In the genomic region with DNA sequence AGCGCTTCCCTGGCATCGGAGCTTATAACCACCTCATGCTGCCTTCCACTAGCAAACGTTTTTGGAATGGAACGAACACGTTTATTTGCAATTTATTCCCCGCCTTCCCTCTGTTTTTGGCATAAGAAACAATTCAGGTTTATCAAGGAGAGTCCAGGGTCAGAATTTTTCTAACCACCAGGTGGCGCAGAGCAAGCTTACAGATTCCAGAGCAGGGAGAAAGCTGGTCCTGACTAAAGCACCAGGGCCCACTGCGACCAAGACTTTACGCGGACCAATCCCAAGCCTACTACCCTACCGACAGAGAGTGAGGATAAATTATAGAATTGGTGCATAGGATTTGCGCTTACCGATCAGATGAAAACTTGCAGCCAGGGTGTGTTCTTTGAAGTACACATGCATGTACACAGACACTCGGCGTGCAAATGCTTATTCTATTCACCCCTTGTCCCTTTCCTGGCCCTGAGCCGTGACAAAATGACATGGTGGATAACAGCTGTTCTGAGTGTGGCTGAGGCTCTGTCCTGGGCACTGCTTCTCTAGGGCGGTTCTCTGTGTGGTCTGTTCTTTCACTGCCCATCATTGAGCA, we compare ENCODE assay signal across 9 cellular contexts. TPM values are rescaled to one million over a fixed set of nuclear protein-coding genes. Genes with fewer than 3 reads are reported as not detected.
DNase-seq lines count a peak whose midpoint lies in the region; ATAC-seq, FAIRE-seq and TF ChIP-seq lines count a peak whose summit lies in the region.
"Had no signal": no experiment of that assay in that cellular context is flagged by ENCODE, and none has a peak within 500 bp of the region (broad histone marks: within the 10 kb centered on the region; RNA-seq: fewer than 3 reads in every experiment).

No MANE protein-coding gene starts in this region.

- 30% methylated on average over 14 of the region's 17 CpGs for WGBS in mammary epithelial cell (ENCODE audit: low coverage, missing lambda C conversion rate)

- TF ChIP-seq CTCF in mammary epithelial cell (conservative IDR thresholded peaks at IDR 0.05 in 1 of 2, IDR thresholded peaks at IDR 0.05 in 1 of 2; ENCODE audit: extremely low read depth in 1 of 2, insufficient read depth in 1 of 2, low read depth in 1 of 2, low read length in 2 of 2): peak; percentile 69 to 81

- ATAC-seq in GM21515 (IDR thresholded peaks at IDR 0.05; ENCODE audit: unreplicated experiment): no peak

- dilution Hi-C loops in mammary epithelial cell (cut with HindIII; ENCODE audit: low sequenced_read_pairs): no loop called here

- BruUV-seq in mammary epithelial cell (replicated peaks; lab: Mats Ljungman, UMichigan): no TSS peak

- CTCF ChIA-PET in mammary epithelial cell (lab: Charles Lee; ENCODE audit: low non-redundant PET): interaction anchor here (0.7 kb wide), 2 partner anchors 228 to 590 kb away, joined by 3 to 4 read pairs; no protein-coding TSS in a partner anchor

- no peaks in the 10 kb centered on the region for H4K20me1 ChIP-seq in mammary epithelial cell (ENCODE audit: insufficient read depth, low read length)

- H3K4me1 ChIP-seq in HAP-1 (no peaks in the 10 kb centered on the region), mammary epithelial cell (ENCODE audit: insufficient read depth, low read length) (peaks cover 25% of the 10 kb centered on the region)

- no peak overlapping the region for H3K27ac ChIP-seq in mammary epithelial cell (ENCODE audit: insufficient read depth, low read depth, low read length)

- H3K9me3 ChIP-seq in HAP-1 (no peaks in the 10 kb centered on the region; the same call in 1 of the 2 replicates), mammary epithelial cell (replicated peaks; ENCODE audit: insufficient read depth, low read length) (no peaks in the 10 kb centered on the region)

- H3K79me2 ChIP-seq in mammary epithelial cell (ENCODE audit: insufficient read depth, low read length): no peaks in the 10 kb centered on the region

- H3K36me3 ChIP-seq in HAP-1 (replicated peaks): peaks cover 9% of the 10 kb centered on the region; the same call in 1 of the 2 replicates
- no peaks in the 10 kb centered on the region for H3K36me3 ChIP-seq in mammary epithelial cell (ENCODE audit: insufficient read depth, low read length)

- intact Hi-C loops in mammary epithelial cell (cut with micrococcal nuclease): loop anchor here (2.0 to 5.0 kb wide), 3 partner anchors 127 to 480 kb away; no protein-coding TSS in a partner anchor

- in situ Hi-C loops in HAP-1 (cut with MboI; ENCODE audit: low sequenced_read_pairs): loop anchor here (25.0 kb wide), 1 partner anchor 102 kb away; no protein-coding TSS in a partner anchor
- in situ Hi-C loops in mammary epithelial cell (cut with MboI; ENCODE audit: low sequenced_read_pairs in 2 of 2): no loop called here

- no peak overlapping the region for H3K9ac ChIP-seq in mammary epithelial cell (ENCODE audit: insufficient read depth, low read length)

- no peak overlapping the region for H2AFZ ChIP-seq in mammary epithelial cell (ENCODE audit: low read depth, low read length)

- H3K27me3 ChIP-seq in HAP-1 (ENCODE audit: low read depth) (no peaks in the 10 kb centered on the region), mammary epithelial cell (ENCODE audit: insufficient read depth, low read length) (no peaks in the 10 kb centered on the region)

- no peak overlapping the region for H3K4me2 ChIP-seq in mammary epithelial cell (ENCODE audit: insufficient read depth, low read depth, low read length)

- DNase-seq in DMS53 (lab: John Stamatoyannopoulos, UW) (peak; percentile 92), HAP-1 (ENCODE audit: low spot score in 2 of 2) (peak; percentile 47 to 85), NCI-H146 (lab: John Stamatoyannopoulos, UW) (peak; percentile 87), UCSD-AML1 (lab: John Stamatoyannopoulos, UW; ENCODE audit: unreplicated experiment) (peak; percentile 43), mammary epithelial cell (peak; percentile 55), smooth muscle cell of the brain vasculature (ENCODE audit: low read depth, low spot score) (peak; percentile 50)

- H3K4me3 ChIP-seq in HAP-1 (no peak overlapping the region), mammary epithelial cell (replicated peaks in 1 of 3; ENCODE audit: insufficient read depth in 1 of 3, low read depth in 2 of 3, low read length in 3 of 3) (no peak overlapping the region)

- FAIRE-seq in islet of Langerhans (lab: Jason Lieb, UNC): peak; percentile 69
- FAIRE-seq: colon had no signal

RNA-seq across cellular contexts. Expression of gene NAPG, which starts 34.7 kb away (rescaled TPM):
- 10 to 100 TPM; 31.0 to 51.3 TPM for total RNA-seq in mammary epithelial cell
- polyA plus RNA-seq in mammary epithelial cell: 15.1 TPM
- 47.0 TPM for polyA minus RNA-seq in mammary epithelial cell
